ENCODE assay signal across 1 cellular context in genomic region chr2:71532327-71532726, GRCh38.
TF ChIP-seq lines count a peak whose summit lies in the region.

No MANE protein-coding gene starts in this region.

TF ChIP-seq in WTC11, 78 proteins besides CTCF, POLR2A, EP300 and RAD21 (continued from another document):
- no peak for TF ChIP-seq AFF4 (CRISPR knock-in tag; IDR thresholded peaks at IDR 0.05; ENCODE audit: borderline replicate concordance)
- no peak for TF ChIP-seq NR3C1 (CRISPR knock-in tag; conservative IDR thresholded peaks at IDR 0.05; ENCODE audit: low read depth)
- no peak for TF ChIP-seq JUN (CRISPR knock-in tag; IDR thresholded peaks at IDR 0.05)
- no peak for TF ChIP-seq ZNF138 (CRISPR knock-in tag; conservative IDR thresholded peaks at IDR 0.05)
- TF ChIP-seq TP53 (CRISPR knock-in tag; IDR thresholded peaks at IDR 0.05) = no peak
- no peak for TF ChIP-seq CREM (CRISPR knock-in tag; IDR thresholded peaks at IDR 0.05)
- TF ChIP-seq TEAD1 (CRISPR knock-in tag; IDR thresholded peaks at IDR 0.05) = no peak
- no peak for TF ChIP-seq ZMAT4 (CRISPR knock-in tag; IDR thresholded peaks at IDR 0.05)
- TF ChIP-seq NFATC4 (CRISPR knock-in tag; IDR thresholded peaks at IDR 0.05) = no peak
- no peak for TF ChIP-seq ZNF263 (CRISPR knock-in tag; IDR thresholded peaks at IDR 0.05; ENCODE audit: low read depth)
- no peak for TF ChIP-seq RORB (CRISPR knock-in tag; IDR thresholded peaks at IDR 0.05)
- no peak for TF ChIP-seq SMAD4 (CRISPR knock-in tag; IDR thresholded peaks at IDR 0.05)
- TF ChIP-seq, protein P1, sequence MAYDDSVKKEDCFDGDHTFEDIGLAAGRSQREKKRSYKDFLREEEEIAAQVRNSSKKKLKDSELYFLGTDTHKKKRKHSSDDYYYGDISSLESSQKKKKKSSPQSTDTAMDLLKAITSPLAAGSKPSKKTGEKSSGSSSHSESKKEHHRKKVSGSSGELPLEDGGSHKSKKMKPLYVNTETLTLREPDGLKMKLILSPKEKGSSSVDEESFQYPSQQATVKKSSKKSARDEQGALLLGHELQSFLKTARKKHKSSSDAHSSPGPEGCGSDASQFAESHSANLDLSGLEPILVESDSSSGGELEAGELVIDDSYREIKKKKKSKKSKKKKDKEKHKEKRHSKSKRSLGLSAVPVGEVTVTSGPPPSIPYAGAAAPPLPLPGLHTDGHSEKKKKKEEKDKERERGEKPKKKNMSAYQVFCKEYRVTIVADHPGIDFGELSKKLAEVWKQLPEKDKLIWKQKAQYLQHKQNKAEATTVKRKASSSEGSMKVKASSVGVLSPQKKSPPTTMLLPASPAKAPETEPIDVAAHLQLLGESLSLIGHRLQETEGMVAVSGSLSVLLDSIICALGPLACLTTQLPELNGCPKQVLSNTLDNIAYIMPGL (CRISPR knock-in tag; IDR thresholded peaks at IDR 0.05) = no peak
